20 cellular contexts compared by ENCODE assay signal in genomic region chr9:114539718-114540410, GRCh38. TPM values are rescaled to one million over a fixed set of nuclear protein-coding genes. Genes with fewer than 3 reads are reported as not detected.
A peak's percentile ranks its signal among the peaks of the same experiment; 100 is the strongest.
DNase-seq lines count a peak whose midpoint lies in the region; ATAC-seq, FAIRE-seq and TF ChIP-seq lines count a peak whose summit lies in the region.
"Had no signal": no experiment of that assay in that cellular context is flagged by ENCODE, and none has a peak within 500 bp of the region (broad histone marks: within the 10 kb centered on the region; RNA-seq: fewer than 3 reads in every experiment).

No MANE protein-coding gene starts in this region.

- H3K36me3 ChIP-seq in GM23338 (ENCODE audit: insufficient read depth), result no peaks in the 10 kb centered on the region
- H3K36me3 ChIP-seq in GM12878 (ENCODE audit: control insufficient read depth in 2 of 2, insufficient read depth in 2 of 2, low read length in 1 of 2), result no peaks in the 10 kb centered on the region
- H3K36me3 ChIP-seq in transverse colon, result no peaks in the 10 kb centered on the region
- H3K36me3 ChIP-seq in tibial nerve, result no peaks in the 10 kb centered on the region
- H3K36me3 ChIP-seq: BLaER1 had no signal

- 22% methylated on average over 10 of the region's 10 CpGs for WGBS in GM12878 (ENCODE audit: insufficient coverage, insufficient replicate concordance, low lambda C conversion rate, missing lambda C conversion rate)
- 64 to 86% methylated on average over 9 to 10 of the region's 10 CpGs for WGBS in transverse colon (ENCODE audit: low coverage in 1 of 2), 2 donors
- 59 to 66% methylated on average over 10 of the region's 10 CpGs for WGBS in tibial nerve, 2 donors

- in situ Hi-C loops in GM12878 (cut with MboI) (no loop called here), transverse colon (cut with MboI; ENCODE audit: low pct_ligation_motif_present in 1 of 4, low pct_unique_long_range_greater_than_20kb in 1 of 4, low sequenced_read_pairs in 3 of 4) (no loop called here)

- H3K27ac Mint-ChIP-seq in GM23338, result no peak overlapping the region
- H3K27ac Mint-ChIP-seq: CD4-positive, CD25-positive, alpha-beta regulatory T cell had no signal

- no peak for TF ChIP-seq POLR2A in GM12878 (IDR thresholded peaks at IDR 0.05; ENCODE audit: low read depth, low read length)
- no peak for TF ChIP-seq POLR2A in transverse colon (IDR thresholded peaks at IDR 0.05)
- TF ChIP-seq POLR2A in tibial nerve (IDR thresholded peaks at IDR 0.05), result no peak

- TF ChIP-seq EP300 in GM12878 (IDR thresholded peaks at IDR 0.05; ENCODE audit: borderline replicate concordance in 1 of 2, control insufficient read depth in 1 of 2, low read depth in 2 of 2, low read length in 2 of 2) (no peak), transverse colon (IDR thresholded peaks at IDR 0.05; ENCODE audit: low read depth) (no peak), tibial nerve (IDR thresholded peaks at IDR 0.05) (no peak)

- peaks cover 2% of the 10 kb centered on the region for H3K27me3 Mint-ChIP-seq in GM23338 (ENCODE audit: insufficient read depth, low read depth, poor library complexity)

- H3F3A ChIP-seq in GM23338 (replicated peaks; ENCODE audit: low read depth), result no peaks in the 10 kb centered on the region

- BruUV-seq in GM12878 (replicated peaks; lab: Mats Ljungman, UMichigan), result no TSS peak

- no peak overlapping the region for H3K9ac ChIP-seq in GM12878 (ENCODE audit: control insufficient read depth, insufficient read depth, low read length)
- H3K9ac ChIP-seq: BLaER1 had no signal

- no peaks in the 10 kb centered on the region for H3K36me3 Mint-ChIP-seq in GM23338 (ENCODE audit: low read depth)
- H3K36me3 Mint-ChIP-seq: CD4-positive, CD25-positive, alpha-beta regulatory T cell had no signal

- DNase-seq in GM23338 (ENCODE audit: low spot score) (peak; percentile 28), NCI-H2171 treated with DMSO at 0.1 percent for 48 hours (lab: John Stamatoyannopoulos, UW) (peak; percentile 47), GM12878 (ENCODE audit: low read depth, low spot score) (no peak), transverse colon (peak; percentile 25), tibial nerve (ENCODE audit: low spot score in 2 of 2) (no peak), middle frontal gyrus (ENCODE audit: extremely low spot score, low spot score) (no peak)
- no peak for DNase-seq in stimulated activated CD4-positive, alpha-beta T cell treated with anti-CD3 and anti-CD28 coated beads, Interleukin-1b, Interleukin-23, amount 100 ng/mL, for 48 hours
- DNase-seq: CD4-positive, CD25-positive, alpha-beta regulatory T cell; DMS153; DND-41; GOT3; NCI-H2029; NCI-H524 treated with DMSO at 0.1 percent for 48 hours; NCI-H82; SHP77 treated with DMSO at 0.1 percent for 48 hours had no signal

- SMC1A ChIA-PET in GM12878 (lab: Charles Lee; ENCODE audit: uncharacterized antibody, unreplicated experiment), result interaction anchor here (0.9 to 5.7 kb wide), 4 partner anchors 9 to 126 kb away, joined by 3 to 34 read pairs (median 4); no protein-coding TSS in a partner anchor

- H2AFZ ChIP-seq in GM23338 (0 out of 2 replicates have a peak overlapping the region, but pooled peaks have one; percentile 1), GM12878 (ENCODE audit: control insufficient read depth, low read depth, low read length) (no peak overlapping the region)

- no peak overlapping the region for H3K4me3 ChIP-seq in GM23338
- H3K4me3 ChIP-seq in GM12878, result no peak overlapping the region
- no peak overlapping the region for H3K4me3 ChIP-seq in transverse colon
- H3K4me3 ChIP-seq in tibial nerve, result no peak overlapping the region
- H3K4me3 ChIP-seq: BLaER1 had no signal

- H3K79me2 ChIP-seq in GM23338 (replicated peaks; ENCODE audit: insufficient read depth), result no peaks in the 10 kb centered on the region
- no peaks in the 10 kb centered on the region for H3K79me2 ChIP-seq in GM12878 (ENCODE audit: control insufficient read depth, insufficient read depth, low read length)

- peaks cover 15% of the 10 kb centered on the region for H3K4me1 Mint-ChIP-seq in GM23338

- H3K9me2 ChIP-seq in GM23338 (ENCODE audit: insufficient read depth), result no peaks in the 10 kb centered on the region

- H4K20me1 ChIP-seq in GM23338 (replicated peaks; ENCODE audit: insufficient read depth) (no peaks in the 10 kb centered on the region), GM12878 (ENCODE audit: control insufficient read depth, insufficient read depth) (no peaks in the 10 kb centered on the region)
- H4K20me1 ChIP-seq: BLaER1 had no signal

- no peak for FAIRE-seq in GM12878 (lab: Jason Lieb, UNC)
- FAIRE-seq: A204.1 had no signal

- H3K9me3 Mint-ChIP-seq in GM23338, result no peaks in the 10 kb centered on the region
- H3K9me3 Mint-ChIP-seq: CD4-positive, CD25-positive, alpha-beta regulatory T cell had no signal

- no peak overlapping the region for H3K27ac ChIP-seq in GM23338 (ENCODE audit: low read depth)
- no peak overlapping the region for H3K27ac ChIP-seq in GM12878 (ENCODE audit: control insufficient read depth, insufficient read depth)
- no peak overlapping the region for H3K27ac ChIP-seq in transverse colon
- H3K27ac ChIP-seq in tibial nerve, result no peak overlapping the region
- H3K27ac ChIP-seq: BLaER1, HL-60 had no signal

- RAD21 ChIA-PET in GM12878 (lab: Charles Lee; ENCODE audit: unreplicated experiment), result interaction anchor here (0.9 to 3.0 kb wide), 4 partner anchors 20 to 113 kb away, joined by 3 to 25 read pairs (median 5); no protein-coding TSS in a partner anchor

- CTCF ChIA-PET in GM12878 (lab: Yijun Ruan, JAX), result interaction anchor here (1.1 to 2.4 kb wide), 6 partner anchors 9 to 141 kb away, joined by 3 to 11 read pairs (median 6); no protein-coding TSS in a partner anchor

- TF ChIP-seq CTCF in GM23338 (conservative IDR thresholded peaks at IDR 0.05; ENCODE audit: low read depth in 2 of 2) (no peak), GM12878 (IDR thresholded peaks at IDR 0.05 in 2 of 3, conservative IDR thresholded peaks at IDR 0.05 in 1 of 3; ENCODE audit: control insufficient read depth in 2 of 3, extremely low read depth in 1 of 3, insufficient read depth in 1 of 3, low read depth in 3 of 3, low read length in 3 of 3) (no peak), transverse colon (IDR thresholded peaks at IDR 0.05) (no peak), tibial nerve (IDR thresholded peaks at IDR 0.05) (no peak)

- no peak overlapping the region for H3K4me3 Mint-ChIP-seq in GM23338
- H3K4me3 Mint-ChIP-seq: CD4-positive, CD25-positive, alpha-beta regulatory T cell had no signal

- no peak for TF ChIP-seq RAD21 in GM12878 (IDR thresholded peaks at IDR 0.05; ENCODE audit: insufficient read depth, low read depth, low read length)

- H3K4me1 ChIP-seq in GM23338 (ENCODE audit: insufficient read depth) (no peaks in the 10 kb centered on the region; the same call in 1 of the 2 replicates), GM12878 (ENCODE audit: control insufficient read depth, insufficient read depth, low read length) (no peaks in the 10 kb centered on the region; the same call in 1 of the 2 replicates), transverse colon (no peaks in the 10 kb centered on the region), tibial nerve (no peaks in the 10 kb centered on the region)

- ATAC-seq in GM23338 (no peak), GM12878 (no peak)
- ATAC-seq: HCT116, Panc1 had no signal

- intact Hi-C loops in GM12878 (cut with micrococcal nuclease; ENCODE audit: unreplicated experiment) (no loop called here), transverse colon (cut with DNase I; ENCODE audit: low total_unique reads) (no loop called here)

- H3K4me2 ChIP-seq in GM23338, result no peak overlapping the region
- H3K4me2 ChIP-seq in GM12878 (ENCODE audit: control insufficient read depth, insufficient read depth), result no peak overlapping the region
- H3K4me2 ChIP-seq: BLaER1 had no signal

- H3K27me3 ChIP-seq in GM23338 (ENCODE audit: insufficient read depth) (no peaks in the 10 kb centered on the region), GM12878 (replicated peaks in 1 of 2; ENCODE audit: control insufficient read depth in 2 of 2, insufficient read depth in 2 of 2, low read length in 1 of 2) (peaks cover 0 to 2% of the 10 kb centered on the region in 2 experiments; a peak in 1 of 4 replicates), transverse colon (no peaks in the 10 kb centered on the region), tibial nerve (no peaks in the 10 kb centered on the region)
- H3K27me3 ChIP-seq: BLaER1 had no signal

- H3K9me3 ChIP-seq in GM12878 (replicated peaks; ENCODE audit: control insufficient read depth, insufficient read depth, low read length), result no peaks in the 10 kb centered on the region
- H3K9me3 ChIP-seq in transverse colon, result no peaks in the 10 kb centered on the region
- no peaks in the 10 kb centered on the region for H3K9me3 ChIP-seq in tibial nerve
- H3K9me3 ChIP-seq: BLaER1 had no signal

- POLR2A ChIA-PET in GM12878 (lab: Charles Lee), result no interaction called here

RNA-seq across cellular contexts. Expression of gene WHRN, which starts 34.6 kb away (rescaled TPM):
- 8.9 and 11.2 TPM in 2 replicates for total RNA-seq in GM23338 (2014; rRNA removed; shearing (Covaris generic))
- polyA plus RNA-seq in GM23338 (2016; fragmentation: Nextera tagmentation; extraction: Ambion mirVana) (7.2 and 8.3 TPM in 2 replicates), GM12878 (2011; rRNA removed) (9.9 and 18.2 TPM in 2 replicates), GM12878 (2014; fragmentation: Illumina TruSeq; extraction: Trizol) (0.17 and 0.29 TPM in 2 replicates), GM12878 (2014; fragmentation: Nextera tagmentation; extraction: Ambion mirVana) (under 1 TPM in 1 of 2 experiments, not detected in 1; 0.04 TPM), GM12878 (2014; rRNA removed) (0.82 and 0.86 TPM in 2 replicates), GM12878 (2016; fragmentation: Nextera tagmentation; extraction: Ambion mirVana) (1 to 10 TPM in 1 of 2 experiments, under 1 TPM in 1; 0.68 to 1.1 TPM)
- 110 and 114 TPM in 2 replicates for total RNA-seq in GM12878 (2013; cell fraction: nucleolus; rRNA removed)
- total RNA-seq in GM12878 (2014; rRNA removed) (0.33 and 0.34 TPM in 2 replicates), GM12878 (2014; rRNA removed; fragmentation: Illumina TruSeq; extraction: Trizol) (0.18 TPM in 2 replicates), GM12878 (2021) (0.98 and 1.2 TPM in 2 replicates), transverse colon (10 to 100 TPM in 2 of 4 donors, 1 to 10 TPM in 2; 5.4 to 23.6 (median 8.5) TPM), tibial nerve (10 to 100 TPM in 1 of 4 donors, 1 to 10 TPM in 3; 3.7 to 13.2 (median 6.0) TPM)
- 1.3 TPM for polyA plus RNA-seq in GM12878 (2011; ENCODE audit: low read depth)
- polyA plus RNA-seq in GM12878 (2011; cell fraction: cytosol; rRNA removed), result 20.1 and 23.8 TPM in 2 replicates
- polyA plus RNA-seq in GM12878 (2011; cell fraction: nucleus; rRNA removed), result 247 and 273 TPM in 2 replicates
- polyA plus RNA-seq in GM12878 (2012), result 4.2 and 4.5 TPM in 2 replicates
- 7.0 and 17.7 TPM in 2 replicates for polyA minus RNA-seq in GM12878 (2011; rRNA and poly(A)+ RNA removed)
- polyA minus RNA-seq in GM12878 (2011; cell fraction: cytosol; rRNA and poly(A)+ RNA removed), result 6.4 and 12.8 TPM in 2 replicates
- 54.9 and 86.5 TPM in 2 replicates for polyA minus RNA-seq in GM12878 (2011; cell fraction: nucleus; rRNA and poly(A)+ RNA removed)

RNA-seq across cellular contexts. Expression of gene ATP6V1G1, which starts 47.7 kb away (rescaled TPM):
- total RNA-seq in GM23338 (2014; rRNA removed; shearing (Covaris generic)), result 166 and 179 TPM in 2 replicates
- 494 and 509 TPM in 2 replicates for polyA plus RNA-seq in GM23338 (2016; fragmentation: Nextera tagmentation; extraction: Ambion mirVana)
- total RNA-seq in GM12878 (2013; cell fraction: nucleolus; rRNA removed), result 26.6 and 27.1 TPM in 2 replicates
- total RNA-seq in GM12878 (2014; rRNA removed), result 44.2 and 56.6 TPM in 2 replicates
- 60.5 TPM in 2 replicates for total RNA-seq in GM12878 (2014; rRNA removed; fragmentation: Illumina TruSeq; extraction: Trizol)
- 34.2 and 36.0 TPM in 2 replicates for total RNA-seq in GM12878 (2021)
- polyA plus RNA-seq in GM12878 (2011; ENCODE audit: low read depth), result 55.7 TPM
- polyA plus RNA-seq in GM12878 (2011; rRNA removed), result 90.6 and 130 TPM in 2 replicates
- polyA plus RNA-seq in GM12878 (2011; cell fraction: cytosol; rRNA removed), result 47.3 and 57.4 TPM in 2 replicates
- polyA plus RNA-seq in GM12878 (2011; cell fraction: nucleus; rRNA removed), result 28.5 TPM in 2 replicates
- polyA plus RNA-seq in GM12878 (2012), result 59.9 and 70.7 TPM in 2 replicates
- polyA plus RNA-seq in GM12878 (2014; fragmentation: Illumina TruSeq; extraction: Trizol), result 62.1 and 74.5 TPM in 2 replicates
- polyA plus RNA-seq in GM12878 (2014; fragmentation: Nextera tagmentation; extraction: Ambion mirVana), result 100 to 1,000 TPM; 162 to 204 TPM
- 50.8 and 54.9 TPM in 2 replicates for polyA plus RNA-seq in GM12878 (2014; rRNA removed)
- polyA plus RNA-seq in GM12878 (2016; fragmentation: Nextera tagmentation; extraction: Ambion mirVana), result 10 to 100 TPM; 98.5 to 99.9 TPM
- polyA minus RNA-seq in GM12878 (2011; rRNA and poly(A)+ RNA removed), result 18.5 and 20.9 TPM in 2 replicates
- polyA minus RNA-seq in GM12878 (2011; cell fraction: cytosol; rRNA and poly(A)+ RNA removed), result 13.6 and 14.6 TPM in 2 replicates
- 13.3 and 24.2 TPM in 2 replicates for polyA minus RNA-seq in GM12878 (2011; cell fraction: nucleus; rRNA and poly(A)+ RNA removed)
- 100 to 1,000 TPM; 102 to 144 (median 131) TPM for total RNA-seq in transverse colon
- 100 to 1,000 TPM; 140 to 161 (median 154) TPM for total RNA-seq in tibial nerve

Comparison
In these comparisons a context has a peak if more than half of its experiments do, and no peak if none do; other contexts are left out.
1. DNase-seq: peak in GM23338 (single experiment), NCI-H2171 treated with DMSO at 0.1 percent for 48 hours (single experiment) and transverse colon (single experiment); none in GM12878 (single experiment), stimulated activated CD4-positive, alpha-beta T cell treated with anti-CD3 and anti-CD28 coated beads, Interleukin-1b, Interleukin-23, amount 100 ng/mL, for 48 hours (single experiment), tibial nerve (0 of 2) and middle frontal gyrus (single experiment).